In the genomic region with DNA sequence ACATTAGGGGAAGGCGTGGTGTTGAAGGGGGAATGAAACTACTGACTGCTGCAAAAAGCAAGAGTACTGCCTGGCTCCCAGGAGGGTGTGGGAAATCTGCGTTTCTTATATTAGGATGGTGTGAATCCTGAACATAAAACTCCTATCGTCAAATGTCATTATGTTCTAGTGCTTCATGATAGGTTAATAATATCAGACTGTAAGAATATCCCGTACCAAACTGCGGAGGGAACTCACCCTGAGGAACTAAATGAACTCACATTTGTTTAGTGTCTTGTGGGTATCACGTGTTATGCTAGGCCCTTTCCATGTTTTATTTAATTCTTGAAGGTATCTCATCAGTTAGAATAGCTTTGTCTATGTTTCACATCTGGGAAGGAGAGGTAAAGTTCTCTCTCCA, we compare ENCODE assay signal across 34 cellular contexts.
"Had no signal": no experiment of that assay in that cellular context is flagged by ENCODE, and none has a peak within 500 bp of the region (broad histone marks: within the 10 kb centered on the region; RNA-seq: fewer than 3 reads in every experiment).

No MANE protein-coding gene starts in this region.

- H3K9ac ChIP-seq: KMS-11 had no signal

- DNase-seq: Karpas-422, Kasumi-1, KG1, MG63, MM.1S, MV-4-11, NCI-H1048, NCI-H1092, NCI-H1092 treated with DMSO at 0.1 percent for 48 hours, NCI-H1105, NCI-H1105 treated with DMSO at 0.1 percent for 48 hours, NCI-H1417, NCI-H1417 treated with DMSO at 0.1 percent for 48 hours, NCI-H1436, NCI-H1436 treated with DMSO at 0.1 percent for 48 hours, NCI-H146, NCI-H1694, NCI-H1694 treated with DMSO at 0.1 percent for 48 hours, NCI-H187, NCI-H187 treated with DMSO at 0.1 percent for 48 hours, NCI-H1930, NCI-H2029, NCI-H2029 treated with DMSO at 0.1 percent for 48 hours, NCI-H2081, NCI-H2081 treated with DMSO at 0.1 percent for 48 hours, NCI-H2107, NCI-H2171, NCI-H2171 treated with DMSO at 0.1 percent for 48 hours, NCI-H2227 treated with DMSO at 0.1 percent for 48 hours, NCI-H226, NCI-H345, NCI-H446, NCI-H446 treated with DMSO at 0.1 percent for 48 hours had no signal

- H3K27me3 ChIP-seq: MG63 had no signal

- H3K4me3 ChIP-seq: MG63 had no signal

- H3K36me3 ChIP-seq: MG63 had no signal

- H3K27ac ChIP-seq: KMS-11 had no signal

- H3K9me3 ChIP-seq: MG63 had no signal

- H3K4me2 ChIP-seq: KMS-11 had no signal
